ENCODE assay signal across 9 cellular contexts in the genomic region with DNA sequence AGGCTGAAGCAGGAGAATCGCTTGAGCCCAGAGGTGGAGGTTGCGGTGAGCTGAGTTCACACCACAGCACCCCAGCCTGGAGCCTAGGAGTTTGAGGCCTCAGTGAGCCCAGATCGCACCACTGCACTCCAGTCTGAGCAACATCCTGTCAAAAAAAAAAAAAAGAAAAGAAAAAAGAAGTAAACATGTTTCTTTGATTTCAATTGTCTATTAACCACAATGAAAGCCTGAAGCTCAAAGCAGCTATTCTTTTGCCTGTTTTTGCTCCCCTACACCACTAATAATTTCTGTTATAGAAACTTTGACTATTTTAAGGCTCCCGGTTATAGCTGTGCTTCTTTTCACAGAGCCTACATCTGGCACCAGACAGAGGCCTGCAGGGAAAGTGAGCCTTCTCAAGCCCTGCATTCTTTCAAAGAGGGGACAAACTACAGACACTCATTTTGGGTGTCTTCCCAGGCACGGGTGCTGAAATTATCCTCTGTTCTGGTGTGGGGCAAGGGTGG. TPM values are rescaled to one million over a fixed set of nuclear protein-coding genes. Genes with fewer than 3 reads are reported as not detected.
DNase-seq lines count a peak whose midpoint lies in the region; ATAC-seq and TF ChIP-seq lines count a peak whose summit lies in the region.
"Had no signal": no experiment of that assay in that cellular context is flagged by ENCODE, and none has a peak within 500 bp of the region (broad histone marks: within the 10 kb centered on the region; RNA-seq: fewer than 3 reads in every experiment).

No MANE protein-coding gene starts in this region.

- TF ChIP-seq CTCF in right atrium auricular region (IDR thresholded peaks at IDR 0.05): no peak
- TF ChIP-seq CTCF in coronary artery (IDR thresholded peaks at IDR 0.05): no peak
- TF ChIP-seq CTCF in ascending aorta (IDR thresholded peaks at IDR 0.05): no peak

- WGBS in HUES64: 89% methylated on average over 5 of the region's 5 CpGs

- no peaks in the 10 kb centered on the region for H3K9me3 Mint-ChIP-seq in activated T-cell treated with anti-CD3 and anti-CD28 coated beads, Interleukin-2, amount 50 U/mL, for 72 hours

- no peaks in the 10 kb centered on the region for H3K27me3 Mint-ChIP-seq in activated T-cell treated with anti-CD3 and anti-CD28 coated beads, Interleukin-2, amount 50 U/mL, for 72 hours (ENCODE audit: low read depth)

- H3K4me3 ChIP-seq in HUES64 (ENCODE audit: low read length) (no peak overlapping the region), right atrium auricular region (no peak overlapping the region), coronary artery (no peak overlapping the region), ascending aorta (no peak overlapping the region)

- H3K4me1 ChIP-seq in HUES64 (ENCODE audit: insufficient read depth, low read length) (no peaks in the 10 kb centered on the region), right atrium auricular region (peaks cover 0 to 4% of the 10 kb centered on the region in 2 donors), ascending aorta (no peaks in the 10 kb centered on the region)

- peak; percentile 28 to 30 for DNase-seq in activated T-cell treated with anti-CD3 and anti-CD28 coated beads, Interleukin-2, amount 50 U/mL, for 72 hours
- DNase-seq in right atrium auricular region (ENCODE audit: low spot score): no peak
- DNase-seq in stimulated activated CD4-positive, alpha-beta T cell treated with anti-CD3 and anti-CD28 coated beads, TNF-alpha, amount 100 ng/mL, for 1 hour (ENCODE audit: low read depth in 3 of 3, low spot score in 1 of 3): peak in 2 of 3 donors; percentile 52 to 67
- DNase-seq in NK-92 (lab: John Stamatoyannopoulos, UW; ENCODE audit: unreplicated experiment): no peak
- DNase-seq in coronary artery (ENCODE audit: low spot score): no peak
- no peak for DNase-seq in ascending aorta (ENCODE audit: low spot score in 2 of 2)
- no peak for DNase-seq in NCI-H1417 treated with DMSO at 0.1 percent for 48 hours (lab: John Stamatoyannopoulos, UW)

- H3K36me3 Mint-ChIP-seq in activated T-cell treated with anti-CD3 and anti-CD28 coated beads, Interleukin-2, amount 50 U/mL, for 72 hours (ENCODE audit: insufficient read depth in 2 of 2): no peaks in the 10 kb centered on the region

- intact Hi-C loops in ascending aorta (cut with DNase I): no loop called here

- ATAC-seq in activated T-cell treated with anti-CD3 and anti-CD28 coated beads, Interleukin-2, amount 50 U/mL, for 72 hours (replicated peaks in 1 of 2): peak; percentile 72 to 88

- peak overlapping the region in 1 of 2 donors; percentile 32 for H3K4me3 Mint-ChIP-seq in activated T-cell treated with anti-CD3 and anti-CD28 coated beads, Interleukin-2, amount 50 U/mL, for 72 hours

- H3K36me3 ChIP-seq in HUES64 (ENCODE audit: insufficient read depth, low read length): no peaks in the 10 kb centered on the region
- no peaks in the 10 kb centered on the region for H3K36me3 ChIP-seq in right atrium auricular region
- no peaks in the 10 kb centered on the region for H3K36me3 ChIP-seq in ascending aorta

- H3K9me3 ChIP-seq in HUES64 (ENCODE audit: insufficient read depth, low read depth, low read length) (no peaks in the 10 kb centered on the region), right atrium auricular region (no peaks in the 10 kb centered on the region), ascending aorta (no peaks in the 10 kb centered on the region)

- peaks cover 35% of the 10 kb centered on the region for H3K4me1 Mint-ChIP-seq in activated T-cell treated with anti-CD3 and anti-CD28 coated beads, Interleukin-2, amount 50 U/mL, for 72 hours (ENCODE audit: low read depth)

- no peaks in the 10 kb centered on the region for H3K27me3 ChIP-seq in HUES64 (ENCODE audit: insufficient read depth, low read length)
- H3K27me3 ChIP-seq in right atrium auricular region: no peaks in the 10 kb centered on the region
- no peaks in the 10 kb centered on the region for H3K27me3 ChIP-seq in ascending aorta

- H3K27ac Mint-ChIP-seq in activated T-cell treated with anti-CD3 and anti-CD28 coated beads, Interleukin-2, amount 50 U/mL, for 72 hours: peak overlapping the region; percentile 75

- no peak overlapping the region for H3K9ac ChIP-seq in HUES64 (ENCODE audit: low read depth, low read length)

- H3K27ac ChIP-seq in HUES64 (ENCODE audit: low read depth, low read length) (0 out of 2 replicates have a peak overlapping the region, but pooled peaks have one; percentile 25), right atrium auricular region (peak overlapping the region; percentile 9 to 57), coronary artery (peak overlapping the region in 1 of 2 donors; percentile 36), ascending aorta (no peak overlapping the region)

RNA-seq across cellular contexts. Expression of a gene that starts 14.1 kb away (rescaled TPM):
- 0.20 TPM for polyA plus RNA-seq in HUES64 (2013, experiment 1 of 2)
- not detected for polyA plus RNA-seq in HUES64 (2013, experiment 2 of 2)
- under 1 TPM; 0.23 to 0.46 TPM for total RNA-seq in activated T-cell treated with anti-CD3 and anti-CD28 coated beads, Interleukin-2, amount 50 U/mL, for 72 hours
- total RNA-seq in right atrium auricular region (not detected), ascending aorta (not detected)
- total RNA-seq: mononuclear cell had no signal

RNA-seq across cellular contexts. Expression of a gene that starts 28.9 kb away (rescaled TPM):
- polyA plus RNA-seq in HUES64 (2013, experiment 1 of 2): 0.05 TPM
- polyA plus RNA-seq in HUES64 (2013, experiment 2 of 2): not detected
- 1 to 10 TPM; 3.1 to 3.6 TPM for total RNA-seq in activated T-cell treated with anti-CD3 and anti-CD28 coated beads, Interleukin-2, amount 50 U/mL, for 72 hours
- total RNA-seq in right atrium auricular region (1 to 10 TPM; 7.2 to 7.4 TPM), ascending aorta (0.21 TPM)

RNA-seq across cellular contexts. Expression of a gene that starts 51.6 kb away (rescaled TPM):
- 45.7 TPM for polyA plus RNA-seq in HUES64 (2013, experiment 1 of 2)
- polyA plus RNA-seq in HUES64 (2013, experiment 2 of 2): 48.4 TPM
- total RNA-seq in activated T-cell treated with anti-CD3 and anti-CD28 coated beads, Interleukin-2, amount 50 U/mL, for 72 hours: 10 to 100 TPM; 38.3 to 41.3 TPM
- total RNA-seq in right atrium auricular region: 100 to 1,000 TPM; 179 to 232 TPM
- 94.0 TPM for total RNA-seq in ascending aorta

RNA-seq across cellular contexts. Expression of a gene that starts 52.0 kb away (rescaled TPM):
- polyA plus RNA-seq in HUES64 (2013, experiment 1 of 2): 0.90 TPM
- 0.51 TPM for polyA plus RNA-seq in HUES64 (2013, experiment 2 of 2)
- under 1 TPM in 1 of 2 donors, not detected in 1; 0.60 TPM for total RNA-seq in activated T-cell treated with anti-CD3 and anti-CD28 coated beads, Interleukin-2, amount 50 U/mL, for 72 hours
- total RNA-seq in right atrium auricular region (1 to 10 TPM; 1.7 to 2.9 TPM), ascending aorta (not detected)
- total RNA-seq: mononuclear cell had no signal

Comparison
In these comparisons a context has a peak if more than half of its experiments do, and no peak if none do; other contexts are left out.
1. H3K27ac ChIP-seq: peak in HUES64 (single experiment) and right atrium auricular region (2 of 2); none in ascending aorta (0 of 2).
2. DNase-seq: peak in activated T-cell treated with anti-CD3 and anti-CD28 coated beads, Interleukin-2, amount 50 U/mL, for 72 hours (2 of 2) and stimulated activated CD4-positive, alpha-beta T cell treated with anti-CD3 and anti-CD28 coated beads, TNF-alpha, amount 100 ng/mL, for 1 hour (2 of 3); none in right atrium auricular region (single experiment), NK-92 (single experiment), coronary artery (single experiment), ascending aorta (0 of 2) and NCI-H1417 treated with DMSO at 0.1 percent for 48 hours (single experiment).